9 cellular contexts compared by ENCODE assay signal in genomic region chr7:42091461-42092229, GRCh38.
A peak's percentile ranks its signal among the peaks of the same experiment; 100 is the strongest.
DNase-seq lines count a peak whose midpoint lies in the region; ATAC-seq, FAIRE-seq and TF ChIP-seq lines count a peak whose summit lies in the region.
"Had no signal": no experiment of that assay in that cellular context is flagged by ENCODE, and none has a peak within 500 bp of the region (broad histone marks: within the 10 kb centered on the region; RNA-seq: fewer than 3 reads in every experiment).

No MANE protein-coding gene starts in this region.

- no peak overlapping the region for H3K56ac ChIP-seq in IMR-90 (ENCODE audit: extremely low read depth, insufficient read depth, low read length)

- dilution Hi-C loops in IMR-90 (cut with HindIII; ENCODE audit: low sequenced_read_pairs, unreplicated experiment): no loop called here

- H3K4ac ChIP-seq in IMR-90 (ENCODE audit: low read depth, low read length): peak overlapping the region; percentile 24

- FAIRE-seq in bronchial epithelial cell (lab: Jason Lieb, UNC): no peak

- H3K9me3 ChIP-seq in IMR-90 (ENCODE audit: control insufficient read depth, insufficient read depth, low read length): no peaks in the 10 kb centered on the region
- H3K9me3 ChIP-seq in thymus (ENCODE audit: control insufficient read depth): peaks cover 1% of the 10 kb centered on the region
- H3K9me3 ChIP-seq in ovary: no peaks in the 10 kb centered on the region

- H3K9me1 ChIP-seq in IMR-90 (ENCODE audit: insufficient read depth, low read length): peaks cover 29% of the 10 kb centered on the region

- peak; percentile 85 for ATAC-seq in IMR-90 (ENCODE audit: low read depth)
- ATAC-seq: activated CD8-positive, alpha-beta T cell treated with anti-CD3 and anti-CD28 coated beads for 36 hours; SK-N-SH treated with all-trans-retinoic acid at 6 μM for 48 hours had no signal

- no TSS peak for BruUV-seq in IMR-90 (replicated peaks; lab: Mats Ljungman, UMichigan)

- TF ChIP-seq RAD21 in IMR-90 (IDR thresholded peaks at IDR 0.05; ENCODE audit: low read length): no peak

- H4K5ac ChIP-seq in IMR-90 (ENCODE audit: low read depth, low read length): peak overlapping the region; percentile 35

- 29% methylated on average over 13 of the region's 22 CpGs; no CpG with 5 or more reads in 1 of the 2 experiments for WGBS in IMR-90 (ENCODE audit: extremely low coverage in 2 of 2, insufficient read length in 1 of 2), 2 experiments
- WGBS in thymus: 85% methylated on average over 22 of the region's 22 CpGs
- 31 to 53% (median 39%) methylated on average over 22 of the region's 22 CpGs for WGBS in ovary, 3 donors

- peak overlapping the region; percentile 4 for H2BK5ac ChIP-seq in IMR-90 (ENCODE audit: low read depth, low read length, poor library complexity, severe bottlenecking)

- peak overlapping the region; percentile 60; the same call in 1 of the 2 replicates for H3K23ac ChIP-seq in IMR-90 (ENCODE audit: low read depth, low read length)

- H3K18ac ChIP-seq in IMR-90 (ENCODE audit: low read depth, low read length): peak overlapping the region; percentile 60

- TF ChIP-seq CTCF in IMR-90 (conservative IDR thresholded peaks at IDR 0.05; ENCODE audit: low read depth, low read length) (no peak), bronchial epithelial cell (IDR thresholded peaks at IDR 0.05; ENCODE audit: insufficient read depth, low read length, severe bottlenecking) (peak; percentile 2), ovary (IDR thresholded peaks at IDR 0.05) (no peak)

- POLR2A ChIA-PET in IMR-90 (lab: Charles Lee; ENCODE audit: unreplicated experiment): no interaction called here

- peak overlapping the region; percentile 81 for H3K27ac ChIP-seq in IMR-90 (ENCODE audit: insufficient read depth, low read length)
- peak overlapping the region; percentile 54 for H3K27ac ChIP-seq in thymus (ENCODE audit: low read depth)
- H3K27ac ChIP-seq in ovary: no peak overlapping the region

- H3K4me2 ChIP-seq in IMR-90 (ENCODE audit: low read depth, low read length): peak overlapping the region; percentile 34

- H4K20me1 ChIP-seq in IMR-90 (ENCODE audit: insufficient read depth, low read length): peaks cover 17% of the 10 kb centered on the region

- H3K4me1 ChIP-seq in IMR-90 (ENCODE audit: control insufficient read depth, insufficient read depth, low read length): peaks cover 28% of the 10 kb centered on the region
- H3K4me1 ChIP-seq in thymus (ENCODE audit: control insufficient read depth, insufficient read depth, low read length): no peaks in the 10 kb centered on the region
- H3K4me1 ChIP-seq in ovary (ENCODE audit: insufficient read depth): peaks cover 14% of the 10 kb centered on the region

- H4K91ac ChIP-seq in IMR-90 (ENCODE audit: insufficient read depth, low read depth, low read length): peak overlapping the region; percentile 36

- intact Hi-C loops in IMR-90 (cut with micrococcal nuclease): no loop called here
- intact Hi-C loops in ovary (cut with DNase I): no loop called here

- peaks cover 9 to 58% of the 10 kb centered on the region in 2 experiments; a peak in 2 of 4 replicates for H3K79me1 ChIP-seq in IMR-90 (ENCODE audit: low read depth in 1 of 2, low read length in 2 of 2)

- CTCF ChIA-PET in IMR-90 (lab: Yijun Ruan, JAX): interaction anchor here (0.9 kb wide), 1 partner anchor 112 kb away, joined by 3 read pairs; no protein-coding TSS in a partner anchor

- H2AFZ ChIP-seq in IMR-90 (replicated peaks; ENCODE audit: low read length, poor library complexity): peak overlapping the region; percentile 11

- TF ChIP-seq EP300 in ovary (IDR thresholded peaks at IDR 0.05): no peak

- peak overlapping the region; percentile 2 for H2AK9ac ChIP-seq in IMR-90 (replicated peaks; ENCODE audit: low read depth, low read length, poor library complexity)

- H4K8ac ChIP-seq in IMR-90 (ENCODE audit: low read depth in 2 of 2, low read length in 2 of 2): peak overlapping the region; percentile 2 to 9; a peak in 2 of 4 replicates

- TF ChIP-seq POLR2A in IMR-90 (IDR thresholded peaks at IDR 0.05; ENCODE audit: low read depth, low read length) (no peak), ovary (IDR thresholded peaks at IDR 0.05) (no peak)

- peak overlapping the region; percentile 36 for H2BK120ac ChIP-seq in IMR-90 (ENCODE audit: low read depth, low read length)

- no peaks in the 10 kb centered on the region for H3K27me3 ChIP-seq in IMR-90 (ENCODE audit: control insufficient read depth, insufficient read depth, low read length)
- no peaks in the 10 kb centered on the region for H3K27me3 ChIP-seq in bronchial epithelial cell (ENCODE audit: control insufficient read depth, insufficient read depth, low read length)
- no peaks in the 10 kb centered on the region for H3K27me3 ChIP-seq in thymus (ENCODE audit: control insufficient read depth, insufficient read depth)
- no peaks in the 10 kb centered on the region for H3K27me3 ChIP-seq in ovary

- H3K14ac ChIP-seq in IMR-90 (replicated peaks; ENCODE audit: low read depth, low read length): peak overlapping the region; percentile 68

- H3K36me3 ChIP-seq in IMR-90 (ENCODE audit: control insufficient read depth, insufficient read depth, low read length) (no peaks in the 10 kb centered on the region; the same call in 1 of the 2 replicates), bronchial epithelial cell (ENCODE audit: control insufficient read depth, insufficient read depth, low read length) (no peaks in the 10 kb centered on the region), thymus (ENCODE audit: control insufficient read depth, insufficient read depth) (no peaks in the 10 kb centered on the region), ovary (no peaks in the 10 kb centered on the region)

- H3K4me3 ChIP-seq in IMR-90 (ENCODE audit: insufficient read depth, low read depth, low read length) (no peak overlapping the region), bronchial epithelial cell (ENCODE audit: low read depth, low read length) (no peak overlapping the region), thymus (ENCODE audit: low read length) (no peak overlapping the region), ovary (no peak overlapping the region)

- H2BK15ac ChIP-seq in IMR-90 (ENCODE audit: low read depth, low read length): 0 out of 3 replicates have a peak overlapping the region, but pooled peaks have one; percentile 14

- in situ Hi-C loops in IMR-90 (cut with MboI; ENCODE audit: low sequenced_read_pairs): no loop called here

- peak overlapping the region; percentile 15; the same call in 1 of the 2 replicates for H3K9ac ChIP-seq in IMR-90 (ENCODE audit: low read depth, low read length)

- 0 out of 2 replicates have a peak overlapping the region, but pooled peaks have one; percentile 3 for H2BK20ac ChIP-seq in IMR-90 (ENCODE audit: low read depth, low read length)

- peak overlapping the region; percentile 31 for H2AK5ac ChIP-seq in IMR-90 (ENCODE audit: low read depth, low read length)

- DNase-seq in IMR-90: peak; percentile 64
- DNase-seq in bronchial epithelial cell (ENCODE audit: low read depth): peak; percentile 53
- peak; percentile 93 for DNase-seq in left kidney (ENCODE audit: low read depth, low spot score)
- DNase-seq in ovary: no peak
- DNase-seq in NCI-H510A treated with DMSO at 0.1 percent for 48 hours (lab: John Stamatoyannopoulos, UW): no peak
- no peak for DNase-seq in NCI-H524 (lab: John Stamatoyannopoulos, UW)
- DNase-seq: activated CD8-positive, alpha-beta T cell treated with anti-CD3 and anti-CD28 coated beads for 36 hours had no signal

TF ChIP-seq in IMR-90, 13 proteins besides CTCF, POLR2A, EP300 and RAD21:
- TF ChIP-seq MXI1 (IDR thresholded peaks at IDR 0.05; ENCODE audit: borderline replicate concordance, low read depth, low read length): no peak
- no peak for TF ChIP-seq RFX5 (IDR thresholded peaks at IDR 0.05; ENCODE audit: low read depth, low read length)
- TF ChIP-seq SMC3 (IDR thresholded peaks at IDR 0.05; ENCODE audit: low read depth, low read length): no peak
- no peak for TF ChIP-seq MAFK (IDR thresholded peaks at IDR 0.05; ENCODE audit: low read depth, low read length)
- TF ChIP-seq USF2 (IDR thresholded peaks at IDR 0.05; ENCODE audit: low read depth, low read length): no peak
- no peak for TF ChIP-seq CEBPB (IDR thresholded peaks at IDR 0.05; ENCODE audit: low read depth, low read length)
- TF ChIP-seq MAZ (IDR thresholded peaks at IDR 0.05; ENCODE audit: borderline replicate concordance, low read depth, low read length): no peak
- TF ChIP-seq CHD1 (IDR thresholded peaks at IDR 0.05; ENCODE audit: low read depth, low read length): no peak
- TF ChIP-seq BHLHE40 (IDR thresholded peaks at IDR 0.05; ENCODE audit: low read depth, low read length): no peak
- TF ChIP-seq ELK1 (IDR thresholded peaks at IDR 0.05; ENCODE audit: borderline replicate concordance, low read depth, low read length): no peak
- TF ChIP-seq NFE2L2 (IDR thresholded peaks at IDR 0.05; ENCODE audit: low read depth, low read length): no peak
- no peak for TF ChIP-seq FOS (IDR thresholded peaks at IDR 0.05; ENCODE audit: low read depth, low read length)
- no peak for TF ChIP-seq RCOR1 (IDR thresholded peaks at IDR 0.05; ENCODE audit: insufficient replicate concordance, low read length)
TF ChIP-seq in IMR-90: peak in this region for 0.

Comparison
In these comparisons a context has a peak if more than half of its experiments do, and no peak if none do; other contexts are left out.
1. DNase-seq: peak in IMR-90 (single experiment), bronchial epithelial cell (single experiment) and left kidney (single experiment); none in ovary (0 of 5), NCI-H510A treated with DMSO at 0.1 percent for 48 hours (single experiment) and NCI-H524 (0 of 2).
2. H3K27ac ChIP-seq: peak in IMR-90 (single experiment) and thymus (single experiment); none in ovary (0 of 2).